Comparison of ENCODE assay signal across 9 cellular contexts in the genomic region with DNA sequence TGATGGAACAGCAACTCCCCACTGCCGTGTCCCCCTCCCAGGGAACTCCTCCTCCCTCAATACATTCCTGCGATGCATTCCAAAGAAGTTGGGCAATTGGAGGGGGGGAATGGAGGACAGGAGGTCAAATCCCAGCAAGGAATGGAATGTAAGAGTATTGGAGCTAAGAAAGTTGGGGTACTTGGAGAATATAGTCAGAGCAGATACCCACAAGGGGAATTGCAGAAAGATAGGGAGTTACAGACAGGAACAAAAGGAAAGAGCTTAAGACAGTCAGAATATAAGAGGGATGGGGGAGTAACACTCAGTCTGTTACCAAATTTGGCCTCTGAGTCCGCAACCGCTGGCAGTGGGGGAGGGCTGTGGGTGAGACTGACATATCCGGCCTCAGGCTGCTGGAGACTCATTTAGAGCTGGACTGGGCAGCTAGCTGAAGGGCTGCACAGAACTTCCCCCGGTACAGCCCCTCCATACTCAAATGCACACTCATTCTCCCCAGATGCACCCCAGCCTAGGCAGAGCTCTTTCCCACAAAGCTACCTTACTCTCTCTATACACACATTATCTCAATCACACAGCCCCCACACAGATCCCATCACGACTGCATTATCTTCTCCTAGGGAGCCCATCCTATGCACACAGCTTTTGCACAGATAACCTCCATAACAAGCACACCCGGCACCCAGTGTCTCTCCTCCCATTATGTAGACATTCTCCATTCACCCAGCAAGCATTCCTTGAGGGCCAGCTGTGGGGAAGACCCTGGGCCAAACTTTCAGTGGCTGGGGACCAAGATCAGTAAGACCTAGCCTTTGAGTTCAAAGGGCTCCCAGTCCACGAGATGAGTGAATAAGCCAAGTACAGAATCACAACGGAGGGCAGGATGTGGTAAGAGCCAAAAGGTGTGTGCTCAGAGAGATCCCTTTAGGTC. TPM values are rescaled to one million over a fixed set of nuclear protein-coding genes. Genes with fewer than 3 reads are reported as not detected.
DNase-seq lines count a peak whose midpoint lies in the region; ATAC-seq and TF ChIP-seq lines count a peak whose summit lies in the region.
"Had no signal": no experiment of that assay in that cellular context is flagged by ENCODE, and none has a peak within 500 bp of the region (broad histone marks: within the 10 kb centered on the region; RNA-seq: fewer than 3 reads in every experiment).

No MANE protein-coding gene starts in this region.

- H3K9ac ChIP-seq in HUES6 (ENCODE audit: low read length) = peak overlapping the region; percentile 80
- H3K9ac ChIP-seq in rectal smooth muscle tissue (ENCODE audit: low read length) = peak overlapping the region; percentile 68

- no peaks in the 10 kb centered on the region for H3K27me3 Mint-ChIP-seq in activated T-helper 1 cell treated with anti-CD3 and anti-CD28 coated beads, Interleukin-12 subunit alpha, Interleukin-12 subunit beta, Interleukin-2, Interleukin-4 antibody, amounts not matched to agents 30 ng/mL and 10 ng/mL and 1 ng/mL, durations not matched to agents 14 hours and 24 hours and 36 hours (ENCODE audit: insufficient read depth)

- DNase-seq in Daoy (ENCODE audit: low read depth) = peak; percentile 91
- DNase-seq in activated T-helper 1 cell treated with anti-CD3 and anti-CD28 coated beads, Interleukin-12 subunit alpha, Interleukin-12 subunit beta, Interleukin-2, Interleukin-4 antibody, amounts not matched to agents 30 ng/mL and 10 ng/mL and 1 ng/mL, durations not matched to agents 14 hours and 24 hours and 36 hours (ENCODE audit: low spot score) = peak; percentile 42
- DNase-seq in heart right ventricle = peak; percentile 73 to 85
- DNase-seq in T1000 (lab: John Stamatoyannopoulos, UW) = no peak
- no peak for DNase-seq in NCI-H774 (lab: John Stamatoyannopoulos, UW)

- peaks cover 24% of the 10 kb centered on the region for H3K36me3 ChIP-seq in HUES6 (ENCODE audit: control insufficient read depth, insufficient read depth, low read length)
- H3K36me3 ChIP-seq in heart right ventricle = peaks cover 0 to 46% (median 19%) of the 10 kb centered on the region in 9 donors
- H3K36me3 ChIP-seq in rectal smooth muscle tissue (ENCODE audit: control insufficient read depth, insufficient read depth, low read length) = peaks cover 23% of the 10 kb centered on the region

- intact Hi-C loops in activated T-helper 1 cell treated with anti-CD3 and anti-CD28 coated beads, Interleukin-12 subunit alpha, Interleukin-12 subunit beta, Interleukin-2, Interleukin-4 antibody, amounts not matched to agents 30 ng/mL and 10 ng/mL and 1 ng/mL, durations not matched to agents 14 hours and 24 hours and 36 hours (cut with micrococcal nuclease) = loop anchor here (2.0 kb wide), 3 partner anchors 32 to 110 kb away; a partner anchor contains a TSS
- intact Hi-C loops in heart right ventricle (cut with DNase I) = loop anchor here in 8 of 10 donors (1.0 to 10.0 kb wide), 8 partner anchors 36 to 126 kb away; a partner anchor contains a TSS

- H3K27ac ChIP-seq in HUES6 (ENCODE audit: low read depth, low read length) = peak overlapping the region; percentile 74
- peak overlapping the region; percentile 60 to 99 (median 98) for H3K27ac ChIP-seq in heart right ventricle
- H3K27ac ChIP-seq in rectal smooth muscle tissue (ENCODE audit: low read depth, low read length) = peak overlapping the region; percentile 94

- no peaks in the 10 kb centered on the region for H3K9me3 Mint-ChIP-seq in activated T-helper 1 cell treated with anti-CD3 and anti-CD28 coated beads, Interleukin-12 subunit alpha, Interleukin-12 subunit beta, Interleukin-2, Interleukin-4 antibody, amounts not matched to agents 30 ng/mL and 10 ng/mL and 1 ng/mL, durations not matched to agents 14 hours and 24 hours and 36 hours

- H3K4me3 ChIP-seq in HUES6 (ENCODE audit: low read depth, low read length) (peak overlapping the region; percentile 48), heart right ventricle (peak overlapping the region in 9 of 10 donors; percentile 13 to 92 (median 71)), rectal smooth muscle tissue (ENCODE audit: low read length) (peak overlapping the region; percentile 63)

- H3K4me1 ChIP-seq in HUES6 (ENCODE audit: control insufficient read depth, insufficient read depth, low read length) (peaks cover 51% of the 10 kb centered on the region), heart right ventricle (peaks cover 48 to 68% (median 61%) of the 10 kb centered on the region in 9 donors), rectal smooth muscle tissue (ENCODE audit: control insufficient read depth, insufficient read depth, low read length) (peaks cover 56% of the 10 kb centered on the region)

- TF ChIP-seq CTCF in heart right ventricle (IDR thresholded peaks at IDR 0.05) = no peak

- no peak overlapping the region for H3K4me3 Mint-ChIP-seq in activated T-helper 1 cell treated with anti-CD3 and anti-CD28 coated beads, Interleukin-12 subunit alpha, Interleukin-12 subunit beta, Interleukin-2, Interleukin-4 antibody, amounts not matched to agents 30 ng/mL and 10 ng/mL and 1 ng/mL, durations not matched to agents 14 hours and 24 hours and 36 hours

- no peaks in the 10 kb centered on the region for H3K27me3 ChIP-seq in HUES6 (ENCODE audit: control insufficient read depth, insufficient read depth, low read length)
- H3K27me3 ChIP-seq in heart right ventricle = no peaks in the 10 kb centered on the region
- H3K27me3 ChIP-seq in rectal smooth muscle tissue (ENCODE audit: control insufficient read depth, insufficient read depth, low read length) = no peaks in the 10 kb centered on the region

- WGBS in heart right ventricle, 2 donors = 1 to 2% methylated on average over 10 of the region's 10 CpGs

- H3K27ac Mint-ChIP-seq in activated T-helper 1 cell treated with anti-CD3 and anti-CD28 coated beads, Interleukin-12 subunit alpha, Interleukin-12 subunit beta, Interleukin-2, Interleukin-4 antibody, amounts not matched to agents 30 ng/mL and 10 ng/mL and 1 ng/mL, durations not matched to agents 14 hours and 24 hours and 36 hours = no peak overlapping the region

- H3K36me3 Mint-ChIP-seq in activated T-helper 1 cell treated with anti-CD3 and anti-CD28 coated beads, Interleukin-12 subunit alpha, Interleukin-12 subunit beta, Interleukin-2, Interleukin-4 antibody, amounts not matched to agents 30 ng/mL and 10 ng/mL and 1 ng/mL, durations not matched to agents 14 hours and 24 hours and 36 hours (ENCODE audit: low read depth) = peaks cover 30% of the 10 kb centered on the region

- ATAC-seq in heart right ventricle (peak; percentile 18 to 57 (median 36)), esophagus mucosa (no peak)

- H3K9me3 ChIP-seq in HUES6 (ENCODE audit: control insufficient read depth, insufficient read depth, low read depth, low read length) (no peaks in the 10 kb centered on the region), heart right ventricle (no peaks in the 10 kb centered on the region)

- H3K4me1 Mint-ChIP-seq in activated T-helper 1 cell treated with anti-CD3 and anti-CD28 coated beads, Interleukin-12 subunit alpha, Interleukin-12 subunit beta, Interleukin-2, Interleukin-4 antibody, amounts not matched to agents 30 ng/mL and 10 ng/mL and 1 ng/mL, durations not matched to agents 14 hours and 24 hours and 36 hours (ENCODE audit: low read depth) = peaks cover 7% of the 10 kb centered on the region

RNA-seq across cellular contexts. Expression of a gene that starts 3.7 kb away (rescaled TPM):
- total RNA-seq in Daoy (2014; rRNA removed; shearing (Covaris generic)) = 173 and 190 TPM in 2 replicates
- total RNA-seq in activated T-helper 1 cell treated with anti-CD3 and anti-CD28 coated beads, Interleukin-12 subunit alpha, Interleukin-12 subunit beta, Interleukin-2, Interleukin-4 antibody, amounts not matched to agents 30 ng/mL and 10 ng/mL and 1 ng/mL, durations not matched to agents 14 hours and 24 hours and 36 hours = 229 and 230 TPM in 2 replicates
- 100 to 1,000 TPM; 206 to 323 (median 238) TPM for total RNA-seq in heart right ventricle
- polyA plus RNA-seq in heart right ventricle = 100 to 1,000 TPM in 1 of 2 donors, 10 to 100 TPM in 1; 99.6 to 247 TPM
- 84.6 TPM for total RNA-seq in esophagus mucosa

RNA-seq across cellular contexts. Expression of a gene that starts 4.2 kb away (rescaled TPM):
- total RNA-seq in Daoy (2014; rRNA removed; shearing (Covaris generic)) = 97.9 and 104 TPM in 2 replicates
- 32.1 and 32.6 TPM in 2 replicates for total RNA-seq in activated T-helper 1 cell treated with anti-CD3 and anti-CD28 coated beads, Interleukin-12 subunit alpha, Interleukin-12 subunit beta, Interleukin-2, Interleukin-4 antibody, amounts not matched to agents 30 ng/mL and 10 ng/mL and 1 ng/mL, durations not matched to agents 14 hours and 24 hours and 36 hours
- total RNA-seq in heart right ventricle (10 to 100 TPM; 16.2 to 29.5 (median 20.2) TPM), esophagus mucosa (15.1 TPM)
- 10 to 100 TPM; 24.4 to 39.1 TPM for polyA plus RNA-seq in heart right ventricle

RNA-seq across cellular contexts. Expression of a gene that starts 20.7 kb away (rescaled TPM):
- 23.6 and 24.8 TPM in 2 replicates for total RNA-seq in Daoy (2014; rRNA removed; shearing (Covaris generic))
- total RNA-seq in activated T-helper 1 cell treated with anti-CD3 and anti-CD28 coated beads, Interleukin-12 subunit alpha, Interleukin-12 subunit beta, Interleukin-2, Interleukin-4 antibody, amounts not matched to agents 30 ng/mL and 10 ng/mL and 1 ng/mL, durations not matched to agents 14 hours and 24 hours and 36 hours = 54.7 and 58.4 TPM in 2 replicates
- total RNA-seq in heart right ventricle (100 to 1,000 TPM in 1 of 10 donors, 10 to 100 TPM in 9; 47.4 to 101 (median 74.7) TPM), esophagus mucosa (20.9 TPM)
- polyA plus RNA-seq in heart right ventricle = 100 to 1,000 TPM in 1 of 2 donors, 10 to 100 TPM in 1; 81.9 to 102 TPM

RNA-seq across cellular contexts. Expression of a gene that starts 20.8 kb away (rescaled TPM):
- 11.7 and 16.3 TPM in 2 replicates for total RNA-seq in Daoy (2014; rRNA removed; shearing (Covaris generic))
- 18.4 and 18.9 TPM in 2 replicates for total RNA-seq in activated T-helper 1 cell treated with anti-CD3 and anti-CD28 coated beads, Interleukin-12 subunit alpha, Interleukin-12 subunit beta, Interleukin-2, Interleukin-4 antibody, amounts not matched to agents 30 ng/mL and 10 ng/mL and 1 ng/mL, durations not matched to agents 14 hours and 24 hours and 36 hours
- total RNA-seq in heart right ventricle = 10 to 100 TPM; 31.1 to 39.4 (median 34.0) TPM
- 1 to 10 TPM; 8.2 to 9.3 TPM for polyA plus RNA-seq in heart right ventricle
- total RNA-seq in esophagus mucosa = 17.4 TPM

RNA-seq across cellular contexts. Expression of a gene that starts 25.8 kb away (rescaled TPM):
- 0.21 and 0.51 TPM in 2 replicates for total RNA-seq in Daoy (2014; rRNA removed; shearing (Covaris generic))
- not detected in 2 replicates for total RNA-seq in activated T-helper 1 cell treated with anti-CD3 and anti-CD28 coated beads, Interleukin-12 subunit alpha, Interleukin-12 subunit beta, Interleukin-2, Interleukin-4 antibody, amounts not matched to agents 30 ng/mL and 10 ng/mL and 1 ng/mL, durations not matched to agents 14 hours and 24 hours and 36 hours
- total RNA-seq in heart right ventricle = under 1 TPM in 1 of 10 donors, not detected in 9; 0.60 TPM
- under 1 TPM in 1 of 2 donors, not detected in 1; 0.19 TPM for polyA plus RNA-seq in heart right ventricle
- total RNA-seq in esophagus mucosa = not detected
- total RNA-seq: T-helper 1 cell treated with Interleukin-12 subunit alpha and Interleukin-12 subunit beta and Interleukin-4 antibody, amounts not matched to agents 30 ng/mL and 1 ng/mL, for 36 hours had no signal

Comparison
In these comparisons a context has a peak if more than half of its experiments do, and no peak if none do; other contexts are left out.
1. DNase-seq: peak in Daoy (single experiment), activated T-helper 1 cell treated with anti-CD3 and anti-CD28 coated beads, Interleukin-12 subunit alpha, Interleukin-12 subunit beta, Interleukin-2, Interleukin-4 antibody, amounts not matched to agents 30 ng/mL and 10 ng/mL and 1 ng/mL, durations not matched to agents 14 hours and 24 hours and 36 hours (single experiment) and heart right ventricle (2 of 2); none in T1000 (single experiment) and NCI-H774 (single experiment).
2. Peak in every context shown above with its lines, with median percentiles within 50 percentile points of each other: H3K27ac ChIP-seq and H3K4me3 ChIP-seq.